In genomic region chr16:69615528-69615927, GRCh38 we compare ENCODE assay signal across 1 cellular context.
TF ChIP-seq lines count a peak whose summit lies in the region.

No MANE protein-coding gene starts in this region.

TF ChIP-seq in HepG2, 621 proteins besides CTCF, POLR2A, EP300 and RAD21 (continues in another document):
- TF ChIP-seq JUN (CRISPR knock-in tag; IDR thresholded peaks at IDR 0.05) (no peak), ZNF737 (CRISPR knock-in tag; IDR thresholded peaks at IDR 0.05; ENCODE audit: borderline replicate concordance) (no peak), HDAC2 (CRISPR knock-in tag; IDR thresholded peaks at IDR 0.05) (no peak), ZFP91 (CRISPR knock-in tag; IDR thresholded peaks at IDR 0.05; ENCODE audit: borderline replicate concordance) (no peak), ZFAT (CRISPR knock-in tag; conservative IDR thresholded peaks at IDR 0.05) (no peak), ZNF781 (CRISPR knock-in tag; IDR thresholded peaks at IDR 0.05; ENCODE audit: borderline replicate concordance, not compliant biosample characterization) (no peak), SOX13 (IDR thresholded peaks at IDR 0.05) (no peak), SOX13 (CRISPR knock-in tag; conservative IDR thresholded peaks at IDR 0.05 in 1 of 2, IDR thresholded peaks at IDR 0.05 in 1 of 2) (peak in 1 of 2 experiments; percentile 39; a peak in 1 of 4 replicates), ISL2 (CRISPR knock-in tag; IDR thresholded peaks at IDR 0.05) (peak; percentile 85), HMG20A (CRISPR knock-in tag; IDR thresholded peaks at IDR 0.05; ENCODE audit: borderline replicate concordance) (peak; percentile 63; the same call in 1 of the 2 replicates), NCOA2 (CRISPR knock-in tag; IDR thresholded peaks at IDR 0.05) (peak; percentile 70), CEBPG (CRISPR knock-in tag; IDR thresholded peaks at IDR 0.05) (peak; percentile 35; the same call in 1 of the 2 replicates), YEATS2 (CRISPR knock-in tag; IDR thresholded peaks at IDR 0.05; ENCODE audit: borderline replicate concordance) (no peak), ZHX2 (IDR thresholded peaks at IDR 0.05; ENCODE audit: low read depth) (no peak), ZHX2 (CRISPR knock-in tag; IDR thresholded peaks at IDR 0.05; ENCODE audit: borderline replicate concordance) (no peak), ZHX1 (CRISPR knock-in tag; IDR thresholded peaks at IDR 0.05; ENCODE audit: low read depth) (0 out of 2 replicates have a peak, but pooled peaks have one; percentile 13), CEBPB (IDR thresholded peaks at IDR 0.05; ENCODE audit: borderline replicate concordance, low read depth, low read length) (peak; percentile 42; the same call in 1 of the 2 replicates), GFI1 (CRISPR knock-in tag; IDR thresholded peaks at IDR 0.05; ENCODE audit: borderline replicate concordance) (peak; percentile 72), HOXA5 (CRISPR knock-in tag; IDR thresholded peaks at IDR 0.05) (no peak), ZKSCAN5 (CRISPR knock-in tag; IDR thresholded peaks at IDR 0.05) (no peak), SMAD3 (CRISPR knock-in tag; IDR thresholded peaks at IDR 0.05) (0 out of 2 replicates have a peak, but pooled peaks have one; percentile 35), MIER3 (CRISPR knock-in tag; IDR thresholded peaks at IDR 0.05; ENCODE audit: borderline replicate concordance) (0 out of 2 replicates have a peak, but pooled peaks have one; percentile 12), TOPORS (CRISPR knock-in tag; IDR thresholded peaks at IDR 0.05) (no peak), RCOR2 (CRISPR knock-in tag; IDR thresholded peaks at IDR 0.05) (peak; percentile 50; the same call in 1 of the 2 replicates), TBX3 (IDR thresholded peaks at IDR 0.05; ENCODE audit: borderline replicate concordance) (peak; percentile 69; the same call in 1 of the 2 replicates), SOX6 (IDR thresholded peaks at IDR 0.05) (no peak), SOX6 (CRISPR knock-in tag; IDR thresholded peaks at IDR 0.05) (peak; percentile 51), ZNF224 (CRISPR knock-in tag; IDR thresholded peaks at IDR 0.05) (no peak), TBX2 (CRISPR knock-in tag; IDR thresholded peaks at IDR 0.05; ENCODE audit: borderline replicate concordance) (peak; percentile 49; the same call in 1 of the 2 replicates), ZNF609 (CRISPR knock-in tag; IDR thresholded peaks at IDR 0.05; ENCODE audit: borderline replicate concordance) (peak; percentile 59; the same call in 1 of the 2 replicates), HMG20B (CRISPR knock-in tag; conservative IDR thresholded peaks at IDR 0.05) (0 out of 2 replicates have a peak, but pooled peaks have one; percentile 63), ARID5B (CRISPR knock-in tag; IDR thresholded peaks at IDR 0.05) (peak; percentile 31; the same call in 1 of the 2 replicates), FOXA1 (IDR thresholded peaks at IDR 0.05) (peak; percentile 24; the same call in 1 of the 2 replicates), FOXA1 (CRISPR knock-in tag; IDR thresholded peaks at IDR 0.05) (peak; percentile 68), RBFOX2 (IDR thresholded peaks at IDR 0.05; ENCODE audit: low read depth, low read length) (no peak), TCF7 (IDR thresholded peaks at IDR 0.05; ENCODE audit: low read depth) (peak; percentile 86), KLF16 (CRISPR knock-in tag; IDR thresholded peaks at IDR 0.05) (peak in 1 of 2 experiments; percentile 49; a peak in 1 of 4 replicates), TCF7L2 (IDR thresholded peaks at IDR 0.05; ENCODE audit: low read depth, low read length) (peak; percentile 54), ARID3A (IDR thresholded peaks at IDR 0.05; ENCODE audit: low read depth, low read length) (peak; percentile 79; the same call in 1 of the 2 replicates), NFKBIZ (CRISPR knock-in tag; IDR thresholded peaks at IDR 0.05) (no peak), ZNF703 (CRISPR knock-in tag; IDR thresholded peaks at IDR 0.05; ENCODE audit: borderline replicate concordance) (no peak), MAFF (IDR thresholded peaks at IDR 0.05; ENCODE audit: low read depth, low read length) (no peak), MED1 (CRISPR knock-in tag; IDR thresholded peaks at IDR 0.05) (peak; percentile 27; the same call in 1 of the 2 replicates), FOSL1 (CRISPR knock-in tag; IDR thresholded peaks at IDR 0.05; ENCODE audit: borderline replicate concordance) (no peak)
